Comparison of ENCODE assay signal across 24 cellular contexts in genomic region chr2:156619021-156619539, GRCh38.
DNase-seq lines count a peak whose midpoint lies in the region; ATAC-seq, FAIRE-seq and TF ChIP-seq lines count a peak whose summit lies in the region.
"Had no signal": no experiment of that assay in that cellular context is flagged by ENCODE, and none has a peak within 500 bp of the region (broad histone marks: within the 10 kb centered on the region; RNA-seq: fewer than 3 reads in every experiment).

No MANE protein-coding gene starts in this region.

- no peaks in the 10 kb centered on the region for H3K9me3 ChIP-seq in A549
- no peaks in the 10 kb centered on the region for H3K9me3 ChIP-seq in K562 (replicated peaks; ENCODE audit: control insufficient read depth, insufficient read depth, low read depth, low read length)

- in situ Hi-C loops in K562 (cut with MboI): no loop called here

- H2AFZ ChIP-seq in K562 (ENCODE audit: low read depth, low read length): no peak overlapping the region

- DNase-seq in A549 (ENCODE audit: low read depth in 1 of 2, low spot score in 1 of 2): no peak
- peak; percentile 65 for DNase-seq in DMS79 treated with DMSO at 0.1 percent for 48 hours (lab: John Stamatoyannopoulos, UW)
- DNase-seq in NCI-H510A treated with DMSO at 0.1 percent for 48 hours (lab: John Stamatoyannopoulos, UW): peak; percentile 47
- DNase-seq in K562 (ENCODE audit: extremely low read depth in 1 of 4, low spot score in 3 of 4): no peak
- no peak for DNase-seq in immature natural killer cell
- DNase-seq in left lobe of liver (ENCODE audit: low spot score): no peak
- DNase-seq: Karpas-422; MV-4-11; NCI-H1694; NCI-H2081; NCI-H526; NK-92 treated with Interleukin-12 subunit alpha and Interleukin-12 subunit beta, amount 100 ng/mL, for 24 hours; SHP77 treated with DMSO at 0.1 percent for 48 hours; T-helper 2 cell had no signal

- peaks cover 0 to 6% (median 2%) of the 10 kb centered on the region in 3 donors for H3K27me3 Mint-ChIP-seq in immature natural killer cell (ENCODE audit: low read depth in 3 of 3)
- H3K27me3 Mint-ChIP-seq: IgD-negative memory B cell had no signal

- H3K4me3 Mint-ChIP-seq in immature natural killer cell: no peak overlapping the region
- H3K4me3 Mint-ChIP-seq: B cell, CD14-positive monocyte, IgD-negative memory B cell had no signal

- BruUV-seq in K562 (replicated peaks; lab: Mats Ljungman, UMichigan): no TSS peak

- TF ChIP-seq RAD21 in A549 (conservative IDR thresholded peaks at IDR 0.05 in 1 of 2, IDR thresholded peaks at IDR 0.05 in 1 of 2): no peak
- TF ChIP-seq RAD21 in K562 (CRISPR knock-in tag; conservative IDR thresholded peaks at IDR 0.05 in 1 of 2, IDR thresholded peaks at IDR 0.05 in 1 of 2): no peak

- ATAC-seq in A549 (no peak), K562 (no peak), HG03342 (IDR thresholded peaks at IDR 0.05; ENCODE audit: unreplicated experiment) (no peak), left lobe of liver (no peak)
- ATAC-seq: GM12878 had no signal

- H3K27ac ChIP-seq in A549 (no peak overlapping the region), K562 (ENCODE audit: extremely low read depth, low read depth, low read length) (no peak overlapping the region)
- H3K27ac ChIP-seq: RWPE1, SK-N-MC had no signal

- no peaks in the 10 kb centered on the region for H4K20me1 ChIP-seq in K562 (replicated peaks; ENCODE audit: control insufficient read depth, insufficient read depth, low read length)

- H3K9ac ChIP-seq in K562 (ENCODE audit: insufficient read depth in 1 of 2, low read depth in 2 of 2, low read length in 2 of 2): no peak overlapping the region

- peaks cover 0 to 5% (median 0%) of the 10 kb centered on the region in 3 donors for H3K36me3 Mint-ChIP-seq in immature natural killer cell
- H3K36me3 Mint-ChIP-seq: CD14-positive monocyte, IgD-negative memory B cell had no signal

- TF ChIP-seq POLR2A in A549 (IDR thresholded peaks at IDR 0.05; ENCODE audit: low read length) (no peak), K562 (conservative IDR thresholded peaks at IDR 0.05) (no peak)

- H3K27ac Mint-ChIP-seq in immature natural killer cell: no peak overlapping the region
- H3K27ac Mint-ChIP-seq: B cell, CD14-positive monocyte, IgD-negative memory B cell had no signal

- intact Hi-C loops in K562 (cut with micrococcal nuclease): no loop called here

- TF ChIP-seq CTCF in A549 (IDR thresholded peaks at IDR 0.05): no peak
- TF ChIP-seq CTCF in K562 (IDR thresholded peaks at IDR 0.05 in 2 of 3, conservative IDR thresholded peaks at IDR 0.05 in 1 of 3; ENCODE audit: insufficient read depth in 2 of 3, low read depth in 1 of 3, low read length in 3 of 3): no peak

- H3K79me2 ChIP-seq in K562 (ENCODE audit: control insufficient read depth, insufficient read depth, low read length): no peaks in the 10 kb centered on the region

- H3K4me3 ChIP-seq in A549: no peak overlapping the region
- no peak overlapping the region for H3K4me3 ChIP-seq in K562
- H3K4me3 ChIP-seq: GM12878, HAP-1, SK-N-MC had no signal

- H3K27me3 ChIP-seq in K562 (ENCODE audit: control insufficient read depth in 2 of 2, insufficient read depth in 2 of 2, low read length in 2 of 2): no peaks in the 10 kb centered on the region

- H3K4me1 Mint-ChIP-seq in immature natural killer cell: no peaks in the 10 kb centered on the region
- H3K4me1 Mint-ChIP-seq: B cell, CD14-positive monocyte, IgD-negative memory B cell had no signal

- H3K36me3 ChIP-seq in K562 (ENCODE audit: control insufficient read depth, insufficient read depth, low read length): no peaks in the 10 kb centered on the region
- H3K36me3 ChIP-seq: HAP-1 had no signal

- no peak for FAIRE-seq in A549 (lab: Jason Lieb, UNC)
- FAIRE-seq in K562 (lab: Jason Lieb, UNC): no peak
- FAIRE-seq: A204.1, GM12878, HTR-8/SVneo had no signal

- no peaks in the 10 kb centered on the region for H3K9me1 ChIP-seq in K562 (ENCODE audit: control insufficient read depth, insufficient read depth, low read length)

- CTCF ChIA-PET in A549 (lab: Yijun Ruan, JAX) (interaction anchor here (1.2 kb wide), 1 partner anchor 708 kb away, joined by 4 read pairs; no protein-coding TSS in a partner anchor), K562 (lab: Yijun Ruan, JAX; ENCODE audit: low intra/inter-chr PET ratio) (no interaction called here)

- TF ChIP-seq EP300 in A549 (IDR thresholded peaks at IDR 0.05) (no peak), K562 (IDR thresholded peaks at IDR 0.05; ENCODE audit: low read length) (no peak)

- POLR2A ChIA-PET in A549 (lab: Yijun Ruan, JAX): no interaction called here
- POLR2A ChIA-PET in K562 (lab: Yijun Ruan, JAX): no interaction called here

- H3K4me2 ChIP-seq in A549 (no peak overlapping the region), K562 (ENCODE audit: insufficient read depth, low read length) (no peak overlapping the region)

- 60% methylated on average over 2 of the region's 2 CpGs for WGBS in A549 (ENCODE audit: missing lambda C conversion rate)
- WGBS in K562 (ENCODE audit: insufficient coverage, low coverage, missing lambda C conversion rate): 33% methylated on average over 2 of the region's 2 CpGs

- H3K9me3 Mint-ChIP-seq in immature natural killer cell: peaks cover 0 to 5% (median 0%) of the 10 kb centered on the region in 6 donors

- no peaks in the 10 kb centered on the region for H3K4me1 ChIP-seq in A549
- peaks cover 0 to 4% of the 10 kb centered on the region in 2 experiments; a peak in 1 of 5 replicates for H3K4me1 ChIP-seq in K562 (replicated peaks in 1 of 2; ENCODE audit: control insufficient read depth in 2 of 2, insufficient read depth in 2 of 2, low read length in 2 of 2)

TF ChIP-seq in A549, 52 proteins besides CTCF, POLR2A, EP300 and RAD21:
- TF ChIP-seq MAFK (IDR thresholded peaks at IDR 0.05; ENCODE audit: partially characterized antibody): peak; percentile 80
- no peak for TF ChIP-seq ZSCAN20 (CRISPR knock-in tag; IDR thresholded peaks at IDR 0.05)
- TF ChIP-seq ESRRA (IDR thresholded peaks at IDR 0.05; ENCODE audit: borderline replicate concordance, low read length): no peak
- no peak for TF ChIP-seq EHF (CRISPR knock-in tag; IDR thresholded peaks at IDR 0.05)
- no peak for TF ChIP-seq NR3C1 (IDR thresholded peaks at IDR 0.05)
- no peak for TF ChIP-seq EHMT2 (IDR thresholded peaks at IDR 0.05; ENCODE audit: low read depth)
- no peak for TF ChIP-seq NPAS2 (CRISPR knock-in tag; IDR thresholded peaks at IDR 0.05; ENCODE audit: borderline replicate concordance)
- no peak for TF ChIP-seq MAZ (IDR thresholded peaks at IDR 0.05; ENCODE audit: borderline replicate concordance, low read depth, low read length)

TF ChIP-seq in K562, 482 proteins besides CTCF, POLR2A, EP300 and RAD21:
- no peak for TF ChIP-seq ZNF507 (tag; conservative IDR thresholded peaks at IDR 0.05)
- peak; percentile 42; the same call in 1 of the 2 replicates for TF ChIP-seq MAFK (IDR thresholded peaks at IDR 0.05; ENCODE audit: low read length)
- peak; percentile 51; the same call in 1 of the 2 replicates for TF ChIP-seq MAFF (IDR thresholded peaks at IDR 0.05; ENCODE audit: low read length)
- peak; percentile 28; the same call in 1 of the 2 replicates for TF ChIP-seq ZNF316 (IDR thresholded peaks at IDR 0.05)
- TF ChIP-seq MEF2A (IDR thresholded peaks at IDR 0.05; ENCODE audit: control insufficient read depth, low read depth, low read length): no peak
- no peak for TF ChIP-seq TRIM28 (IDR thresholded peaks at IDR 0.05)
- TF ChIP-seq ELF2 (CRISPR knock-in tag; IDR thresholded peaks at IDR 0.05): no peak
- no peak for TF ChIP-seq RFX7 (CRISPR knock-in tag; IDR thresholded peaks at IDR 0.05)
TF ChIP-seq in K562: peak in this region for 3.

Comparison
In these comparisons a context has a peak if more than half of its experiments do, and no peak if none do; other contexts are left out.
1. DNase-seq: peak in DMS79 treated with DMSO at 0.1 percent for 48 hours (single experiment) and NCI-H510A treated with DMSO at 0.1 percent for 48 hours (single experiment); none in A549 (0 of 2), K562 (0 of 4), immature natural killer cell (0 of 3) and left lobe of liver (single experiment).
2. Of the 35 proteins assayed by ChIP-seq in both K562 and A549: peak only in K562: none; only in A549: none; in both: MAFK; in neither: 34.